Comparison of ENCODE assay signal across 1 cellular context in genomic region chr13:100787899-100788298, GRCh38.
TF ChIP-seq lines count a peak whose summit lies in the region.

No MANE protein-coding gene starts in this region.

TF ChIP-seq in HepG2, 621 proteins besides CTCF, POLR2A, EP300 and RAD21 (continued from another document):
- TF ChIP-seq HNF1A (IDR thresholded peaks at IDR 0.05; ENCODE audit: low read depth), result no peak
- TF ChIP-seq HNF1A (CRISPR knock-in tag; IDR thresholded peaks at IDR 0.05; ENCODE audit: borderline replicate concordance), result no peak
- TF ChIP-seq ZFP37 (CRISPR knock-in tag; IDR thresholded peaks at IDR 0.05; ENCODE audit: borderline replicate concordance), result no peak
- TF ChIP-seq ZNF530 (CRISPR knock-in tag; IDR thresholded peaks at IDR 0.05; ENCODE audit: low read depth), result no peak
